In genomic region chr10:119131512-119132240, GRCh38 we compare ENCODE assay signal across 8 cellular contexts. TPM values are rescaled to one million over a fixed set of nuclear protein-coding genes. Genes with fewer than 3 reads are reported as not detected.
DNase-seq lines count a peak whose midpoint lies in the region; ATAC-seq and TF ChIP-seq lines count a peak whose summit lies in the region.

No MANE protein-coding gene starts in this region.

- H3K27me3 ChIP-seq in gastrocnemius medialis = no peaks in the 10 kb centered on the region

- peaks cover 0 to 6% of the 10 kb centered on the region in 2 donors for H3K4me1 ChIP-seq in gastrocnemius medialis

- TF ChIP-seq CTCF in gastrocnemius medialis (IDR thresholded peaks at IDR 0.05 in 4 of 5, conservative IDR thresholded peaks at IDR 0.05 in 1 of 5) = no peak

- H3K4me3 ChIP-seq in gastrocnemius medialis = peak overlapping the region; percentile 21 to 48 (median 36)

- intact Hi-C loops in gastrocnemius medialis (cut with DNase I; ENCODE audit: low total_unique reads) = no loop called here

- DNase-seq in AML-193 (lab: John Stamatoyannopoulos, UW) (peak; percentile 98 to 99), HuH-7 (ENCODE audit: low spot score) (peak; percentile 20), fibroblast of gingiva (ENCODE audit: low read depth) (peak; percentile 30), gastrocnemius medialis (peak in 1 of 2 donors; percentile 17), NCI-H2227 (lab: John Stamatoyannopoulos, UW; ENCODE audit: unreplicated experiment) (no peak), 8988T (no peak)
- DNase-seq in activated CD4-positive, CD25-positive, alpha-beta regulatory T cell treated with anti-CD3 and anti-CD28 coated beads, Interleukin-2, amount 50 U/mL, for 72 hours = peak; percentile 48

- TF ChIP-seq POLR2A in gastrocnemius medialis (IDR thresholded peaks at IDR 0.05) = no peak

- H3K36me3 ChIP-seq in gastrocnemius medialis = peaks cover 0 to 26% of the 10 kb centered on the region in 2 donors

- in situ Hi-C loops in gastrocnemius medialis (cut with MboI; ENCODE audit: low sequenced_read_pairs in 4 of 4) = no loop called here

- ATAC-seq in GM19043 (IDR thresholded peaks at IDR 0.05; ENCODE audit: low read depth, unreplicated experiment) (peak; percentile 61), gastrocnemius medialis (peak in 1 of 2 donors; percentile 39)

- H3K27ac ChIP-seq in gastrocnemius medialis = peak overlapping the region; percentile 65 to 73 (median 69)

- H3K9me3 ChIP-seq in gastrocnemius medialis = no peaks in the 10 kb centered on the region

RNA-seq across cellular contexts. Expression of gene DENND10, which starts 27.8 kb away (rescaled TPM):
- total RNA-seq in gastrocnemius medialis = 10 to 100 TPM; 25.7 to 59.5 (median 43.7) TPM

RNA-seq across cellular contexts. Expression of gene SFXN4, which starts 33.8 kb away (rescaled TPM):
- 10 to 100 TPM; 25.6 to 69.7 (median 39.8) TPM for total RNA-seq in gastrocnemius medialis

RNA-seq across cellular contexts. Expression of gene PRDX3, which starts 46.9 kb away (rescaled TPM):
- 100 to 1,000 TPM; 227 to 342 (median 250) TPM for total RNA-seq in gastrocnemius medialis

RNA-seq across cellular contexts. Expression of gene EIF3A, which starts 51.1 kb away (rescaled TPM):
- total RNA-seq in gastrocnemius medialis = 100 to 1,000 TPM; 136 to 240 (median 191) TPM

Comparison
In these comparisons a context has a peak if more than half of its experiments do, and no peak if none do; other contexts are left out.
1. DNase-seq: peak in AML-193 (2 of 2), HuH-7 (single experiment), activated CD4-positive, CD25-positive, alpha-beta regulatory T cell treated with anti-CD3 and anti-CD28 coated beads, Interleukin-2, amount 50 U/mL, for 72 hours (single experiment) and fibroblast of gingiva (single experiment); none in NCI-H2227 (single experiment) and 8988T (single experiment).